ENCODE assay signal across 13 cellular contexts in the genomic region with DNA sequence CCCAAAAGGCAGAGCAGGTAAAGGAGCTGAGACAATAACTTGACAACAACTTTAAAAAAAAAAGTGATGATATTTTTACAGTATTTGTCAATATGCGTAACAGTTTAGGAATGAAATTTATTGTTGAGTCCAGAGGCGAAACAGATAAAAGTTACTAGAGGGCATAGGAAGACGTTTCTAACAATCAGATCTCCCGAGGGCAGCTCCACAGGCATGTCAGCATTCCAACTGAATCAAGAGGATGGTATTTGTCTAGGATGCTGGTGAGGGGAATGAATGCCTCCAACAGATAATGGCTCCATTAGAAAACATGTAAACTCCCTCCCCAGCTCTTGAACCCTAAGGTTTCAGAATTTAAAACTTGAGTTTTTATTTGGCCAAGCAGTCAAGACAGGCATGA.
A peak's percentile ranks its signal among the peaks of the same experiment; 100 is the strongest.
DNase-seq lines count a peak whose midpoint lies in the region; ATAC-seq and TF ChIP-seq lines count a peak whose summit lies in the region.
"Had no signal": no experiment of that assay in that cellular context is flagged by ENCODE, and none has a peak within 500 bp of the region (broad histone marks: within the 10 kb centered on the region; RNA-seq: fewer than 3 reads in every experiment).

No MANE protein-coding gene starts in this region.

- TF ChIP-seq CTCF in RWPE1 (conservative IDR thresholded peaks at IDR 0.05; ENCODE audit: low read depth), result no peak
- TF ChIP-seq CTCF in foreskin keratinocyte (conservative IDR thresholded peaks at IDR 0.05), result no peak

- POLR2A ChIA-PET in RWPE1 (lab: Yijun Ruan, JAX; ENCODE audit: low non-redundant PET), result no interaction called here

- DNase-seq in ELR (ENCODE audit: low read depth) (peak; percentile 38), RWPE1 (ENCODE audit: low spot score) (peak; percentile 38), foreskin keratinocyte (peak in 1 of 2 donors; percentile 69), trophoblast cell (peak; percentile 74 to 94), HuH-7 (ENCODE audit: low spot score) (no peak), NCI-H2029 (lab: John Stamatoyannopoulos, UW) (no peak), NOMO-1 (lab: John Stamatoyannopoulos, UW; ENCODE audit: unreplicated experiment in 2 of 2) (no peak)
- DNase-seq: 8988T; Calu3; CD4-positive, alpha-beta memory T cell; DMS79 treated with DMSO at 0.1 percent for 48 hours had no signal

- no peak overlapping the region for H3K14ac ChIP-seq in trophoblast cell (ENCODE audit: low read length)

- H3K4ac ChIP-seq in trophoblast cell (ENCODE audit: low read depth, low read length), result no peak overlapping the region

- no peaks in the 10 kb centered on the region for H3K79me2 ChIP-seq in trophoblast cell (ENCODE audit: control insufficient read depth, insufficient read depth, low read length, poor library complexity)

- H3K4me2 ChIP-seq in trophoblast cell (ENCODE audit: low read length), result no peak overlapping the region
- H3K4me2 ChIP-seq: BLaER1 had no signal

- H3K4me1 ChIP-seq in foreskin keratinocyte (no peaks in the 10 kb centered on the region), trophoblast cell (ENCODE audit: control insufficient read depth in 1 of 2, insufficient read depth in 2 of 2, low read length in 2 of 2) (peaks cover 4 to 7% of the 10 kb centered on the region in 2 experiments)
- H3K4me1 ChIP-seq: BLaER1 had no signal

- no peak overlapping the region for H2BK120ac ChIP-seq in trophoblast cell (ENCODE audit: insufficient read depth, low read length, poor library complexity)

- no peak overlapping the region for H2BK5ac ChIP-seq in trophoblast cell (ENCODE audit: low read depth, low read length, poor library complexity)

- no peak overlapping the region for H3K23ac ChIP-seq in trophoblast cell (ENCODE audit: low read length)

- no peak overlapping the region for H3K4me3 ChIP-seq in trophoblast cell (ENCODE audit: low read depth, low read length)
- H3K4me3 ChIP-seq: BLaER1, GM12878 had no signal

- H3K9ac ChIP-seq in trophoblast cell (ENCODE audit: low read length), result no peak overlapping the region
- H3K9ac ChIP-seq: BLaER1 had no signal

- no peak overlapping the region for H4K12ac ChIP-seq in trophoblast cell (ENCODE audit: low read depth, low read length)

- no peak overlapping the region for H4K8ac ChIP-seq in trophoblast cell (ENCODE audit: low read depth, low read length)

- H2AK5ac ChIP-seq in trophoblast cell (ENCODE audit: low read length), result no peak overlapping the region

- H3K18ac ChIP-seq in trophoblast cell (ENCODE audit: low read length), result no peak overlapping the region

- no peak overlapping the region for H4K91ac ChIP-seq in trophoblast cell (ENCODE audit: low read depth, low read length)

- H3K27ac ChIP-seq in RWPE1, result no peak overlapping the region
- no peak overlapping the region for H3K27ac ChIP-seq in foreskin keratinocyte
- H3K27ac ChIP-seq in trophoblast cell (ENCODE audit: low read depth, low read length), result no peak overlapping the region
- H3K27ac ChIP-seq: BLaER1 had no signal

- no peaks in the 10 kb centered on the region for H3K9me3 ChIP-seq in trophoblast cell (ENCODE audit: insufficient read depth, low read depth, low read length)
- H3K9me3 ChIP-seq: BLaER1 had no signal

- no peaks in the 10 kb centered on the region for H3K36me3 ChIP-seq in trophoblast cell (ENCODE audit: control insufficient read depth in 1 of 2, insufficient read depth in 2 of 2, low read length in 2 of 2)
- H3K36me3 ChIP-seq: BLaER1 had no signal

- peaks cover 6% of the 10 kb centered on the region for H3K79me1 ChIP-seq in trophoblast cell (ENCODE audit: low read length)

- ATAC-seq in foreskin keratinocyte, result peak; percentile 55
- ATAC-seq: GM12878 had no signal

- H2AFZ ChIP-seq in trophoblast cell (ENCODE audit: insufficient read depth, low read length, poor library complexity), result no peak overlapping the region

- H2BK12ac ChIP-seq in trophoblast cell (ENCODE audit: low read length), result no peak overlapping the region

- WGBS in trophoblast cell (ENCODE audit: extremely low coverage, insufficient coverage, insufficient read length), result no CpG with 5 or more reads among the region's 4 CpGs

- CTCF ChIA-PET in RWPE1 (lab: Yijun Ruan, JAX), result no interaction called here

- H3K27me3 ChIP-seq in foreskin keratinocyte (no peaks in the 10 kb centered on the region), trophoblast cell (ENCODE audit: insufficient read depth, low read length) (no peaks in the 10 kb centered on the region)
- H3K27me3 ChIP-seq: BLaER1 had no signal

Comparison
In these comparisons a context has a peak if more than half of its experiments do, and no peak if none do; other contexts are left out.
1. DNase-seq: peak in ELR (single experiment), RWPE1 (single experiment) and trophoblast cell (2 of 2); none in HuH-7 (single experiment), NCI-H2029 (single experiment) and NOMO-1 (0 of 2).